In genomic region chr16:67195676-67196075, GRCh38 we compare ENCODE assay signal across 16 cellular contexts. TPM values are rescaled to one million over a fixed set of nuclear protein-coding genes. Genes with fewer than 3 reads are reported as not detected.
"Had no signal": no experiment of that assay in that cellular context is flagged by ENCODE, and none has a peak within 500 bp of the region (broad histone marks: within the 10 kb centered on the region; RNA-seq: fewer than 3 reads in every experiment).

No MANE protein-coding gene starts in this region.

- ATAC-seq: gastrocnemius medialis, left lung, pancreas had no signal

- H3K27ac ChIP-seq: ascending aorta, cardiac muscle cell, epithelial cell of prostate, gastrocnemius medialis, left lung, pancreas, SK-N-MC, thyroid gland, vagina had no signal

- H3K27me3 Mint-ChIP-seq: activated B cell treated with CpG ODN at 0.5 μM for 24 hours; activated CD4-positive, alpha-beta T cell treated with anti-CD3 and anti-CD28 coated beads, Interleukin-2, amount 10 ng/mL, durations not matched to agents 24 days and 14 days; activated naive CD4-positive, alpha-beta T cell treated with anti-CD3 and anti-CD28 coated beads, Interleukin-2, amount 50 U/mL, for 24 hours had no signal

- DNase-seq: activated B cell treated with CpG ODN at 0.5 μM for 24 hours; activated CD4-positive, alpha-beta T cell treated with anti-CD3 and anti-CD28 coated beads, Interleukin-2, amount 10 ng/mL, durations not matched to agents 24 days and 14 days; gastrocnemius medialis; mesenchymal stem cell; stimulated activated CD4-positive, alpha-beta T cell treated with anti-CD3 and anti-CD28 coated beads, Interleukin-2, amount 100 ng/mL, for 48 hours; thyroid gland had no signal

- H3K27ac Mint-ChIP-seq: activated B cell treated with CpG ODN at 0.5 μM for 24 hours; activated CD4-positive, alpha-beta T cell treated with anti-CD3 and anti-CD28 coated beads, Interleukin-2, amount 10 ng/mL, durations not matched to agents 24 days and 14 days; T-helper 1 cell treated with Interleukin-12 subunit alpha and Interleukin-12 subunit beta and Interleukin-4 antibody, amounts not matched to agents 30 μg/mL and 1 μg/mL, for 36 hours had no signal

- H3K4me3 Mint-ChIP-seq: activated B cell treated with CpG ODN at 0.5 μM for 24 hours; activated CD4-positive, alpha-beta T cell treated with anti-CD3 and anti-CD28 coated beads, Interleukin-2, amount 10 ng/mL, durations not matched to agents 24 days and 14 days; T-helper 1 cell treated with Interleukin-12 subunit alpha and Interleukin-12 subunit beta and Interleukin-4 antibody, amounts not matched to agents 30 μg/mL and 1 μg/mL, for 36 hours had no signal

- H3K9me3 Mint-ChIP-seq: activated B cell treated with CpG ODN at 0.5 μM for 24 hours; activated CD4-positive, alpha-beta T cell treated with anti-CD3 and anti-CD28 coated beads, Interleukin-2, amount 10 ng/mL, durations not matched to agents 24 days and 14 days; activated naive CD4-positive, alpha-beta T cell treated with anti-CD3 and anti-CD28 coated beads, Interleukin-2, amount 50 U/mL, for 24 hours; T-helper 1 cell treated with Interleukin-12 subunit alpha and Interleukin-12 subunit beta and Interleukin-4 antibody, amounts not matched to agents 30 μg/mL and 1 μg/mL, for 36 hours had no signal

RNA-seq across cellular contexts. Expression of gene ELMO3, which starts 3.3 kb away (rescaled TPM):
- total RNA-seq: ascending aorta had no signal

RNA-seq across cellular contexts. Expression of gene EXOC3L1, which starts 5.7 kb away (rescaled TPM):
- total RNA-seq: activated B cell treated with CpG ODN at 0.5 μM for 24 hours had no signal
- polyA plus RNA-seq: keratinocyte had no signal
